ENCODE assay signal across 18 cellular contexts in the genomic region with DNA sequence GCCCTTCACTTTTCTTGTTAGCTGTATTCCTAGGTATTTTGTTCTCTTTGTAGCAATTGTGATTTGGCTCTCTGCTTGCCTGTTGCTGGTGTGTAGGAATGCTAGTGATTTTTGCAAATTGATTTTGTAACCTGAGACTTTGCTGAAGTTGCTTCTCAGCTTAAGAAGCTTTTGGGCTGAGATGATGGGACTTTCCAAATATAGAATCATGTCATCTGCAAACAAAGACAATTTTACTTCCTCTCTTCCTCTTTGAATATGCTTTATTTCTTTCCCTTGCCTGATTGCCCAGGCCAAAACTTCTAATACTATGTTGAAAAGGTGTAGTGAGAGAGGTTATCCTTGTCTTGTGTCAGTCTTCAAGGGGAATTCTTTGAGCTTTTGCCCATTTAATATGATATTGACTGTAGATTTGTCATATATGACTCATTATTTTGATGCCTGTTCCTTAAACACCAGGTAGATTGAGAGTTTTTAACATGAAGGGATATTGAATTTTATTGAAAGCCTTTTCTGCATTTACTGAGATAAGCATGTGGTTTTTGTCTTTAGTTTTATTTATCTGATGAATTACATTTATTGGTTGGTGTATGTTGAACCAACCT. TPM values are rescaled to one million over a fixed set of nuclear protein-coding genes. Genes with fewer than 3 reads are reported as not detected.
DNase-seq lines count a peak whose midpoint lies in the region; ATAC-seq lines count a peak whose summit lies in the region.
"Had no signal": no experiment of that assay in that cellular context is flagged by ENCODE, and none has a peak within 500 bp of the region (broad histone marks: within the 10 kb centered on the region; RNA-seq: fewer than 3 reads in every experiment).

No MANE protein-coding gene starts in this region.

- H3K4me3 ChIP-seq in adipocyte (ENCODE audit: low read length) = no peak overlapping the region
- H3K4me3 ChIP-seq: left lung, upper lobe of right lung had no signal

- H3K9me3 ChIP-seq in adipocyte (ENCODE audit: control insufficient read depth, low read length) = no peaks in the 10 kb centered on the region
- H3K9me3 ChIP-seq: left lung, upper lobe of right lung had no signal

- no peaks in the 10 kb centered on the region for H3K36me3 Mint-ChIP-seq in activated naive CD4-positive, alpha-beta T cell treated with anti-CD3 and anti-CD28 coated beads for 36 hours (ENCODE audit: low read depth)
- peaks cover 6 to 21% of the 10 kb centered on the region in 2 donors for H3K36me3 Mint-ChIP-seq in activated naive CD4-positive, alpha-beta T cell treated with anti-CD3 and anti-CD28 coated beads, Interleukin-2, amount 50 U/mL, for 72 hours
- H3K36me3 Mint-ChIP-seq in stimulated activated memory B cell treated with anti-CD40 and anti-IgM and Interleukin-4, amounts not matched to agents 10 μg/mL and 1 μg/mL and 100 μg/mL, for 72 hours = peaks cover 45% of the 10 kb centered on the region

- peak overlapping the region; percentile 59 for H3K27ac Mint-ChIP-seq in activated naive CD4-positive, alpha-beta T cell treated with anti-CD3 and anti-CD28 coated beads for 36 hours
- peak overlapping the region in 1 of 2 donors; percentile 3 for H3K27ac Mint-ChIP-seq in activated naive CD4-positive, alpha-beta T cell treated with anti-CD3 and anti-CD28 coated beads, Interleukin-2, amount 50 U/mL, for 72 hours
- H3K27ac Mint-ChIP-seq in stimulated activated memory B cell treated with anti-CD40 and anti-IgM and Interleukin-4, amounts not matched to agents 10 μg/mL and 1 μg/mL and 100 μg/mL, for 72 hours = peak overlapping the region; percentile 87
- H3K27ac Mint-ChIP-seq: nephron progenitor cell had no signal

- ATAC-seq in activated naive CD4-positive, alpha-beta T cell treated with anti-CD3 and anti-CD28 coated beads, Interleukin-2, amount 50 U/mL, for 72 hours = no peak
- ATAC-seq in stimulated activated memory B cell treated with anti-CD40 and anti-IgM and Interleukin-4, amounts not matched to agents 10 μg/mL and 1 μg/mL and 100 μg/mL, for 72 hours = no peak
- ATAC-seq: left lung, upper lobe of right lung had no signal

- H3K9me3 Mint-ChIP-seq in activated naive CD4-positive, alpha-beta T cell treated with anti-CD3 and anti-CD28 coated beads for 36 hours = peaks cover 10% of the 10 kb centered on the region
- peaks cover 5 to 17% of the 10 kb centered on the region in 2 donors for H3K9me3 Mint-ChIP-seq in activated naive CD4-positive, alpha-beta T cell treated with anti-CD3 and anti-CD28 coated beads, Interleukin-2, amount 50 U/mL, for 72 hours
- H3K9me3 Mint-ChIP-seq in stimulated activated memory B cell treated with anti-CD40 and anti-IgM and Interleukin-4, amounts not matched to agents 10 μg/mL and 1 μg/mL and 100 μg/mL, for 72 hours = peaks cover 6% of the 10 kb centered on the region

- H3K27me3 ChIP-seq in adipocyte (replicated peaks; ENCODE audit: control insufficient read depth, insufficient read depth, low read length) = peaks cover 3% of the 10 kb centered on the region
- H3K27me3 ChIP-seq: left lung, upper lobe of right lung had no signal

- no peak overlapping the region for H3K9ac ChIP-seq in adipocyte (ENCODE audit: low read length)

- no peak overlapping the region for H3K4me3 Mint-ChIP-seq in activated naive CD4-positive, alpha-beta T cell treated with anti-CD3 and anti-CD28 coated beads for 36 hours
- H3K4me3 Mint-ChIP-seq in stimulated activated memory B cell treated with anti-CD40 and anti-IgM and Interleukin-4, amounts not matched to agents 10 μg/mL and 1 μg/mL and 100 μg/mL, for 72 hours = peak overlapping the region; percentile 42
- H3K4me3 Mint-ChIP-seq: nephron progenitor cell had no signal

- H3K27me3 Mint-ChIP-seq in activated naive CD4-positive, alpha-beta T cell treated with anti-CD3 and anti-CD28 coated beads for 36 hours (ENCODE audit: low read depth) = no peaks in the 10 kb centered on the region
- H3K27me3 Mint-ChIP-seq in stimulated activated memory B cell treated with anti-CD40 and anti-IgM and Interleukin-4, amounts not matched to agents 10 μg/mL and 1 μg/mL and 100 μg/mL, for 72 hours = no peaks in the 10 kb centered on the region

- peaks cover 62% of the 10 kb centered on the region for H3K4me1 Mint-ChIP-seq in activated naive CD4-positive, alpha-beta T cell treated with anti-CD3 and anti-CD28 coated beads for 36 hours (ENCODE audit: low read depth)
- H3K4me1 Mint-ChIP-seq in stimulated activated memory B cell treated with anti-CD40 and anti-IgM and Interleukin-4, amounts not matched to agents 10 μg/mL and 1 μg/mL and 100 μg/mL, for 72 hours = peaks cover 75% of the 10 kb centered on the region
- H3K4me1 Mint-ChIP-seq: nephron progenitor cell had no signal

- no peak for DNase-seq in activated naive CD4-positive, alpha-beta T cell treated with anti-CD3 and anti-CD28 coated beads for 36 hours
- no peak for DNase-seq in activated naive CD4-positive, alpha-beta T cell treated with anti-CD3 and anti-CD28 coated beads, Interleukin-2, amount 50 U/mL, for 72 hours (ENCODE audit: low spot score in 2 of 2)
- DNase-seq in MV-4-11 (lab: John Stamatoyannopoulos, UW) = peak; percentile 43
- peak; percentile 5 for DNase-seq in adipocyte (ENCODE audit: low read depth)
- DNase-seq in NCI-H1417 (lab: John Stamatoyannopoulos, UW) = no peak
- DNase-seq in NOMO-1 (lab: John Stamatoyannopoulos, UW; ENCODE audit: unreplicated experiment in 2 of 2) = no peak
- no peak for DNase-seq in COR-L47 (lab: John Stamatoyannopoulos, UW)
- DNase-seq: activated CD8-positive, alpha-beta memory T cell treated with anti-CD3 and anti-CD28 coated beads for 24 hours; amygdala; left lung; NCI-H1092 treated with DMSO at 0.1 percent for 48 hours; nephron progenitor cell; stimulated activated CD4-positive, alpha-beta T cell treated with anti-CD3 and anti-CD28 coated beads, Interleukin-2, amount 100 ng/mL, for 24 hours; stimulated activated CD8-positive, alpha-beta memory T cell treated with anti-CD3 and anti-CD28 coated beads, Interleukin-4, amount 100 ng/mL, for 48 hours; upper lobe of right lung had no signal

- intact Hi-C loops in activated naive CD4-positive, alpha-beta T cell treated with anti-CD3 and anti-CD28 coated beads for 36 hours (cut with micrococcal nuclease) = loop anchor here (2.0 to 5.0 kb wide), 3 partner anchors 27 to 259 kb away; a partner anchor contains a TSS

- CTCF ChIA-PET in activated naive CD4-positive, alpha-beta T cell treated with anti-CD3 and anti-CD28 coated beads for 36 hours (lab: Charles Lee) = interaction anchor here (0.7 to 4.3 kb wide), 5 partner anchors 18 to 73 kb away, joined by 3 to 47 read pairs (median 4); no protein-coding TSS in a partner anchor

- H3K4me1 ChIP-seq in adipocyte (ENCODE audit: control insufficient read depth, insufficient read depth, low read length) = no peaks in the 10 kb centered on the region
- H3K4me1 ChIP-seq: upper lobe of right lung had no signal

- H3K36me3 ChIP-seq in adipocyte (ENCODE audit: control insufficient read depth, insufficient read depth, low read length, severe bottlenecking) = no peaks in the 10 kb centered on the region
- H3K36me3 ChIP-seq: left lung, upper lobe of right lung had no signal

RNA-seq across cellular contexts. Expression of a gene that starts 26.7 kb away (rescaled TPM):
- 1 to 10 TPM; 1.7 to 1.9 TPM for total RNA-seq in activated naive CD4-positive, alpha-beta T cell treated with anti-CD3 and anti-CD28 coated beads for 36 hours
- 1 to 10 TPM; 3.0 to 7.6 TPM for total RNA-seq in activated naive CD4-positive, alpha-beta T cell treated with anti-CD3 and anti-CD28 coated beads, Interleukin-2, amount 50 U/mL, for 72 hours
- total RNA-seq: fibroblast of lung, left lung, NCI-H460 had no signal

RNA-seq across cellular contexts. Expression of a gene that starts 36.7 kb away (rescaled TPM):
- 100 to 1,000 TPM; 176 to 184 TPM for total RNA-seq in activated naive CD4-positive, alpha-beta T cell treated with anti-CD3 and anti-CD28 coated beads for 36 hours
- total RNA-seq in activated naive CD4-positive, alpha-beta T cell treated with anti-CD3 and anti-CD28 coated beads, Interleukin-2, amount 50 U/mL, for 72 hours = 100 to 1,000 TPM; 182 to 270 TPM

RNA-seq across cellular contexts. Expression of a gene that starts 54.5 kb away (rescaled TPM):
- total RNA-seq in activated naive CD4-positive, alpha-beta T cell treated with anti-CD3 and anti-CD28 coated beads for 36 hours = 100 to 1,000 TPM; 150 to 153 TPM
- 10 to 100 TPM; 72.7 to 91.1 TPM for total RNA-seq in activated naive CD4-positive, alpha-beta T cell treated with anti-CD3 and anti-CD28 coated beads, Interleukin-2, amount 50 U/mL, for 72 hours
- total RNA-seq: fibroblast of lung, NCI-H460 had no signal

Comparison
In these comparisons a context has a peak if more than half of its experiments do, and no peak if none do; other contexts are left out.
1. DNase-seq: peak in MV-4-11 (single experiment) and adipocyte (single experiment); none in activated naive CD4-positive, alpha-beta T cell treated with anti-CD3 and anti-CD28 coated beads for 36 hours (single experiment), activated naive CD4-positive, alpha-beta T cell treated with anti-CD3 and anti-CD28 coated beads, Interleukin-2, amount 50 U/mL, for 72 hours (0 of 2), NCI-H1417 (0 of 3), NOMO-1 (0 of 2) and COR-L47 (single experiment).